13 cellular contexts compared by ENCODE assay signal in genomic region chr9:92404437-92404836, GRCh38. TPM values are rescaled to one million over a fixed set of nuclear protein-coding genes. Genes with fewer than 3 reads are reported as not detected.
DNase-seq lines count a peak whose midpoint lies in the region; TF ChIP-seq lines count a peak whose summit lies in the region.
"Had no signal": no experiment of that assay in that cellular context is flagged by ENCODE, and none has a peak within 500 bp of the region (broad histone marks: within the 10 kb centered on the region; RNA-seq: fewer than 3 reads in every experiment).

OGN (minus strand) TSS chr9:92404578; CDS start chr9:92403407, 1,171 bp downstream.

- no peaks in the 10 kb centered on the region for H3K27me3 ChIP-seq in Loucy (ENCODE audit: insufficient read depth, low read length, poor library complexity, severe bottlenecking)
- H3K27me3 ChIP-seq: SJCRH30 had no signal

- peak within 1 kb of the TSS; percentile 75 for H3K4me3 ChIP-seq in Loucy (ENCODE audit: low read length, poor library complexity, severe bottlenecking)
- H3K4me3 ChIP-seq in fibroblast of mammary gland (ENCODE audit: control insufficient read depth, low read depth, low read length) = no peak within 1 kb of the TSS
- no peak within 1 kb of the TSS for H3K4me3 ChIP-seq in urinary bladder (ENCODE audit: low read depth, low read length)
- H3K4me3 ChIP-seq: SJCRH30 had no signal

- peaks cover 5% of the 10 kb centered on the region; the same call in 1 of the 2 replicates for H3F3A ChIP-seq in Loucy (ENCODE audit: low read depth)

- intact Hi-C loops in activated T-helper 1 cell treated with anti-CD3 and anti-CD28 coated beads, Interleukin-12 subunit alpha, Interleukin-12 subunit beta, Interleukin-2, Interleukin-4 antibody, amounts not matched to agents 30 ng/mL and 10 ng/mL and 1 ng/mL, durations not matched to agents 14 hours and 24 hours and 36 hours (cut with micrococcal nuclease) = no loop called here
- intact Hi-C loops in activated T-helper 2 cell treated with anti-CD3 and anti-CD28 coated beads, Interferon-gamma antibody, Interleukin-2, Interleukin-4, amounts not matched to agents 10 μg/mL and 5 μg/mL and 100 μg/mL, durations not matched to agents 14 hours and 24 hours and 36 hours (cut with micrococcal nuclease) = no loop called here

- no peak for TF ChIP-seq CTCF in Loucy (conservative IDR thresholded peaks at IDR 0.05; ENCODE audit: low read length)
- TF ChIP-seq CTCF in fibroblast of mammary gland (conservative IDR thresholded peaks at IDR 0.05; ENCODE audit: control insufficient read depth, insufficient read depth, low read depth, low read length) = no peak
- no peak for TF ChIP-seq CTCF in nephron (IDR thresholded peaks at IDR 0.05; ENCODE audit: unreplicated experiment in 3 of 3)

- 39% methylated on average over 2 of the region's 2 CpGs for WGBS in urinary bladder

- peak within 1 kb of the TSS; percentile 16; the same call in 1 of the 2 replicates for H2AFZ ChIP-seq in Loucy (ENCODE audit: low read length)

- no peaks in the 10 kb centered on the region for H3K9me3 ChIP-seq in Loucy (ENCODE audit: insufficient read depth, low read depth, low read length)
- H3K9me3 ChIP-seq: SJCRH30 had no signal

- H3K9ac ChIP-seq in Loucy (ENCODE audit: low read depth, low read length, poor library complexity, severe bottlenecking) = peak within 1 kb of the TSS; percentile 78

- no peaks in the 10 kb centered on the region for H3K9me2 ChIP-seq in Loucy (replicated peaks; ENCODE audit: low read depth, low read length)

- H3K4me1 ChIP-seq in Loucy (ENCODE audit: insufficient read depth, low read length, poor library complexity, severe bottlenecking) = peaks cover 65% of the 10 kb centered on the region
- H3K4me1 ChIP-seq in urinary bladder (ENCODE audit: insufficient read depth) = no peaks in the 10 kb centered on the region
- H3K4me1 ChIP-seq: SJCRH30 had no signal

- H3K36me3 ChIP-seq in Loucy (ENCODE audit: insufficient read depth, low read length) = no peaks in the 10 kb centered on the region
- no peaks in the 10 kb centered on the region for H3K36me3 ChIP-seq in urinary bladder (ENCODE audit: insufficient read depth)

- no peaks in the 10 kb centered on the region for H4K20me1 ChIP-seq in Loucy (ENCODE audit: insufficient read depth, low read length, poor library complexity, severe bottlenecking)

- H3K27ac Mint-ChIP-seq in nephron = peak within 1 kb of the TSS; percentile 94 to 95 (median 95)
- no peak within 1 kb of the TSS for H3K27ac Mint-ChIP-seq in activated T-helper 1 cell treated with anti-CD3 and anti-CD28 coated beads, Interleukin-12 subunit alpha, Interleukin-12 subunit beta, Interleukin-2, Interleukin-4 antibody, amounts not matched to agents 30 ng/mL and 10 ng/mL and 1 ng/mL, durations not matched to agents 14 hours and 24 hours and 36 hours
- H3K27ac Mint-ChIP-seq in activated T-helper 2 cell treated with anti-CD3 and anti-CD28 coated beads, Interferon-gamma antibody, Interleukin-2, Interleukin-4, amounts not matched to agents 10 μg/mL and 5 μg/mL and 100 μg/mL, durations not matched to agents 14 hours and 24 hours and 36 hours = no peak within 1 kb of the TSS

- no peaks in the 10 kb centered on the region for H3K27me3 Mint-ChIP-seq in nephron (ENCODE audit: low read depth)
- no peaks in the 10 kb centered on the region for H3K27me3 Mint-ChIP-seq in activated T-helper 1 cell treated with anti-CD3 and anti-CD28 coated beads, Interleukin-12 subunit alpha, Interleukin-12 subunit beta, Interleukin-2, Interleukin-4 antibody, amounts not matched to agents 30 ng/mL and 10 ng/mL and 1 ng/mL, durations not matched to agents 14 hours and 24 hours and 36 hours (ENCODE audit: insufficient read depth)
- no peaks in the 10 kb centered on the region for H3K27me3 Mint-ChIP-seq in activated T-helper 2 cell treated with anti-CD3 and anti-CD28 coated beads, Interferon-gamma antibody, Interleukin-2, Interleukin-4, amounts not matched to agents 10 μg/mL and 5 μg/mL and 100 μg/mL, durations not matched to agents 14 hours and 24 hours and 36 hours (ENCODE audit: low read depth)
- H3K27me3 Mint-ChIP-seq: stimulated activated naive CD8-positive, alpha-beta T cell treated with anti-CD3 and anti-CD28 coated beads, Interleukin-15, Interleukin-2, amounts not matched to agents 100 ng/mL and 50 ng/mL, for 24 hours had no signal

- H3K4me1 Mint-ChIP-seq in nephron = peaks cover 38% of the 10 kb centered on the region
- H3K4me1 Mint-ChIP-seq in activated T-helper 1 cell treated with anti-CD3 and anti-CD28 coated beads, Interleukin-12 subunit alpha, Interleukin-12 subunit beta, Interleukin-2, Interleukin-4 antibody, amounts not matched to agents 30 ng/mL and 10 ng/mL and 1 ng/mL, durations not matched to agents 14 hours and 24 hours and 36 hours (ENCODE audit: low read depth) = peaks cover 27% of the 10 kb centered on the region
- peaks cover 19% of the 10 kb centered on the region for H3K4me1 Mint-ChIP-seq in activated T-helper 2 cell treated with anti-CD3 and anti-CD28 coated beads, Interferon-gamma antibody, Interleukin-2, Interleukin-4, amounts not matched to agents 10 μg/mL and 5 μg/mL and 100 μg/mL, durations not matched to agents 14 hours and 24 hours and 36 hours (ENCODE audit: low read depth)

- peaks cover 8% of the 10 kb centered on the region for H3K36me3 Mint-ChIP-seq in nephron (ENCODE audit: low read depth)
- H3K36me3 Mint-ChIP-seq in activated T-helper 1 cell treated with anti-CD3 and anti-CD28 coated beads, Interleukin-12 subunit alpha, Interleukin-12 subunit beta, Interleukin-2, Interleukin-4 antibody, amounts not matched to agents 30 ng/mL and 10 ng/mL and 1 ng/mL, durations not matched to agents 14 hours and 24 hours and 36 hours (ENCODE audit: low read depth) = peaks cover 3% of the 10 kb centered on the region
- H3K36me3 Mint-ChIP-seq in activated T-helper 2 cell treated with anti-CD3 and anti-CD28 coated beads, Interferon-gamma antibody, Interleukin-2, Interleukin-4, amounts not matched to agents 10 μg/mL and 5 μg/mL and 100 μg/mL, durations not matched to agents 14 hours and 24 hours and 36 hours (ENCODE audit: low read depth) = peaks cover 2% of the 10 kb centered on the region

- peaks cover 84% of the 10 kb centered on the region for H3K79me2 ChIP-seq in Loucy (ENCODE audit: insufficient read depth, low read length)

- peaks cover 3% of the 10 kb centered on the region for H3K9me3 Mint-ChIP-seq in nephron
- H3K9me3 Mint-ChIP-seq in activated T-helper 1 cell treated with anti-CD3 and anti-CD28 coated beads, Interleukin-12 subunit alpha, Interleukin-12 subunit beta, Interleukin-2, Interleukin-4 antibody, amounts not matched to agents 30 ng/mL and 10 ng/mL and 1 ng/mL, durations not matched to agents 14 hours and 24 hours and 36 hours = peaks cover 7% of the 10 kb centered on the region
- no peaks in the 10 kb centered on the region for H3K9me3 Mint-ChIP-seq in activated T-helper 2 cell treated with anti-CD3 and anti-CD28 coated beads, Interferon-gamma antibody, Interleukin-2, Interleukin-4, amounts not matched to agents 10 μg/mL and 5 μg/mL and 100 μg/mL, durations not matched to agents 14 hours and 24 hours and 36 hours
- H3K9me3 Mint-ChIP-seq: stimulated activated naive CD8-positive, alpha-beta T cell treated with anti-CD3 and anti-CD28 coated beads, Interleukin-15, Interleukin-2, amounts not matched to agents 100 ng/mL and 50 ng/mL, for 24 hours had no signal

- H3K4me2 ChIP-seq in Loucy (ENCODE audit: low read depth, low read length, poor library complexity, severe bottlenecking) = peak within 1 kb of the TSS; percentile 84

- peak within 1 kb of the TSS; percentile 73 to 89 (median 86) for H3K4me3 Mint-ChIP-seq in nephron
- no peak within 1 kb of the TSS for H3K4me3 Mint-ChIP-seq in activated T-helper 1 cell treated with anti-CD3 and anti-CD28 coated beads, Interleukin-12 subunit alpha, Interleukin-12 subunit beta, Interleukin-2, Interleukin-4 antibody, amounts not matched to agents 30 ng/mL and 10 ng/mL and 1 ng/mL, durations not matched to agents 14 hours and 24 hours and 36 hours
- no peak within 1 kb of the TSS for H3K4me3 Mint-ChIP-seq in activated T-helper 2 cell treated with anti-CD3 and anti-CD28 coated beads, Interferon-gamma antibody, Interleukin-2, Interleukin-4, amounts not matched to agents 10 μg/mL and 5 μg/mL and 100 μg/mL, durations not matched to agents 14 hours and 24 hours and 36 hours (ENCODE audit: low read depth)
- H3K4me3 Mint-ChIP-seq: stimulated activated naive CD8-positive, alpha-beta T cell treated with anti-CD3 and anti-CD28 coated beads, Interleukin-15, Interleukin-2, amounts not matched to agents 100 ng/mL and 50 ng/mL, for 24 hours had no signal

- H3K27ac ChIP-seq in urinary bladder (ENCODE audit: low read depth) = no peak within 1 kb of the TSS
- H3K27ac ChIP-seq: SJCRH30 had no signal

- peak; percentile 50 for DNase-seq in fibroblast of mammary gland (ENCODE audit: low read depth)
- no peak for DNase-seq in NK-92 (lab: John Stamatoyannopoulos, UW; ENCODE audit: unreplicated experiment)
- no peak for DNase-seq in activated T-helper 1 cell treated with anti-CD3 and anti-CD28 coated beads, Interleukin-12 subunit alpha, Interleukin-12 subunit beta, Interleukin-2, Interleukin-4 antibody, amounts not matched to agents 30 ng/mL and 10 ng/mL and 1 ng/mL, durations not matched to agents 14 hours and 24 hours and 36 hours (ENCODE audit: low spot score)
- DNase-seq in activated T-helper 2 cell treated with anti-CD3 and anti-CD28 coated beads, Interferon-gamma antibody, Interleukin-2, Interleukin-4, amounts not matched to agents 10 μg/mL and 5 μg/mL and 100 μg/mL, durations not matched to agents 14 hours and 24 hours and 36 hours (ENCODE audit: low spot score) = no peak
- DNase-seq: effector memory CD4-positive, alpha-beta T cell; NCI-H2081 treated with DMSO at 0.1 percent for 48 hours; NK-92 treated with Interleukin-12 subunit alpha and Interleukin-12 subunit beta, amount 100 ng/mL, for 24 hours; retina; SJCRH30 had no signal

RNA-seq across cellular contexts. Expression of gene OGN, which starts in this region (rescaled TPM):
- 822 TPM for total RNA-seq in urinary bladder
- polyA plus RNA-seq in urinary bladder = 19.5 TPM
- total RNA-seq in activated T-helper 1 cell treated with anti-CD3 and anti-CD28 coated beads, Interleukin-12 subunit alpha, Interleukin-12 subunit beta, Interleukin-2, Interleukin-4 antibody, amounts not matched to agents 30 ng/mL and 10 ng/mL and 1 ng/mL, durations not matched to agents 14 hours and 24 hours and 36 hours = not detected in 2 replicates
- total RNA-seq in activated T-helper 2 cell treated with anti-CD3 and anti-CD28 coated beads, Interferon-gamma antibody, Interleukin-2, Interleukin-4, amounts not matched to agents 10 μg/mL and 5 μg/mL and 100 μg/mL, durations not matched to agents 14 hours and 24 hours and 36 hours = not detected in 2 replicates
- total RNA-seq: SJCRH30 had no signal

Comparison
In these comparisons a context has a peak if more than half of its experiments do, and no peak if none do; other contexts are left out.
1. RNA of gene OGN (total RNA-seq): 822 TPM in urinary bladder (single experiment); not detected in activated T-helper 1 cell treated with anti-CD3 and anti-CD28 coated beads, Interleukin-12 subunit alpha, Interleukin-12 subunit beta, Interleukin-2, Interleukin-4 antibody, amounts not matched to agents 30 ng/mL and 10 ng/mL and 1 ng/mL, durations not matched to agents 14 hours and 24 hours and 36 hours and not detected in activated T-helper 2 cell treated with anti-CD3 and anti-CD28 coated beads, Interferon-gamma antibody, Interleukin-2, Interleukin-4, amounts not matched to agents 10 μg/mL and 5 μg/mL and 100 μg/mL, durations not matched to agents 14 hours and 24 hours and 36 hours; every median in the first group is over 100 times any median in the second.
2. H3K27ac Mint-ChIP-seq: peak in nephron (3 of 3); none in activated T-helper 1 cell treated with anti-CD3 and anti-CD28 coated beads, Interleukin-12 subunit alpha, Interleukin-12 subunit beta, Interleukin-2, Interleukin-4 antibody, amounts not matched to agents 30 ng/mL and 10 ng/mL and 1 ng/mL, durations not matched to agents 14 hours and 24 hours and 36 hours (single experiment) and activated T-helper 2 cell treated with anti-CD3 and anti-CD28 coated beads, Interferon-gamma antibody, Interleukin-2, Interleukin-4, amounts not matched to agents 10 μg/mL and 5 μg/mL and 100 μg/mL, durations not matched to agents 14 hours and 24 hours and 36 hours (single experiment).
3. H3K4me3 Mint-ChIP-seq: peak in nephron (3 of 3); none in activated T-helper 1 cell treated with anti-CD3 and anti-CD28 coated beads, Interleukin-12 subunit alpha, Interleukin-12 subunit beta, Interleukin-2, Interleukin-4 antibody, amounts not matched to agents 30 ng/mL and 10 ng/mL and 1 ng/mL, durations not matched to agents 14 hours and 24 hours and 36 hours (single experiment) and activated T-helper 2 cell treated with anti-CD3 and anti-CD28 coated beads, Interferon-gamma antibody, Interleukin-2, Interleukin-4, amounts not matched to agents 10 μg/mL and 5 μg/mL and 100 μg/mL, durations not matched to agents 14 hours and 24 hours and 36 hours (single experiment).